ENCODE assay signal across 8 cellular contexts in the genomic region with DNA sequence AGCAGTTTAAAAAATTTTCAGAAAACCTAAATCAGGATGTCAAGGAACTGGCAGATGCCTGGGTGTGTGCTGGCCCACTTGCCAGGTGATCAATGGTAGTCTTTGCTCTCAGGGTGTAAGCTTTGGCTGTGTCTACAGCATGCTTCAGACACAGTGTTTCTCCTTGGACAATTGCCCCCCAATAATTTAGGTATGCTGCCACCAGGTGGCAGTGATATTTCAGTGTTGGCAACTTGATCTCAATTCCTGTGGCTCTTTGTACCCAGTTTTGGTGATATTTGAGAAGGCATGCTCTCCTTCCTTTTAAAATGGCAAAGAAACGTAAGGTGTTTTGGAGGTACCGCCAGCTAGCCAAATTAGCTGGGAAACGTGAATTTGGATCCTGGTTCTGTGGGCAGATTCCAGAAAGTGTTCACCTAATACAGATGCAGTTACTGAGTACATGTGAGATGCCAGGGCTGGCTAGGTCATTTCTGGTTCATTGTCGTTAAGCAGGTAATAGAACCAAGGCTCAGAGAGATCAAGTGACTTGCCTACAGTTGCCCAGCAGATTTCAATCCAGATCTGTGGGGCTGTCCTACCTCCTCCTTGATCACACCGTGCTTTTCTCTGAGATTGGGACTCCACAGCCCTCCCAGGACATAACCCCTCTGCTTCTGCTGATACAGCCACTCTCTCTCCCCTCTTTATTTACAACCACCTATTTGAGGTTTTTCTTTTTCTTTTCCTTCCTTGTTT.
DNase-seq lines count a peak whose midpoint lies in the region; ATAC-seq and TF ChIP-seq lines count a peak whose summit lies in the region.

No MANE protein-coding gene starts in this region.

- peak; percentile 73 for TF ChIP-seq CTCF in CD4-positive, alpha-beta T cell (IDR thresholded peaks at IDR 0.05)
- peak; percentile 70 for TF ChIP-seq CTCF in H9 (conservative IDR thresholded peaks at IDR 0.05)

- no peak overlapping the region for H3T11ph ChIP-seq in H9 (ENCODE audit: low read length)

- H3K27me3 Mint-ChIP-seq in CD4-positive, alpha-beta T cell = no peaks in the 10 kb centered on the region
- H3K27me3 Mint-ChIP-seq in H9 (ENCODE audit: low read depth) = no peaks in the 10 kb centered on the region

- H3K4ac ChIP-seq in H9 (ENCODE audit: low read depth, low read length) = no peak overlapping the region

- no peaks in the 10 kb centered on the region for H4K20me1 ChIP-seq in H9 (ENCODE audit: control insufficient read depth, insufficient read depth, insufficient read length)

- no peak overlapping the region for H2BK120ac ChIP-seq in H9 (ENCODE audit: low read depth, low read length, poor library complexity, severe bottlenecking)

- no peak overlapping the region for H4K8ac ChIP-seq in H9 (replicated peaks; ENCODE audit: insufficient read length, low read depth, low read length)

- peak; percentile 59 for ATAC-seq in CD4-positive, alpha-beta T cell (ENCODE audit: poor library complexity)
- ATAC-seq in HG02852 (IDR thresholded peaks at IDR 0.05; ENCODE audit: unreplicated experiment) = no peak
- ATAC-seq in HG02938 (IDR thresholded peaks at IDR 0.05; ENCODE audit: unreplicated experiment) = no peak

- H2AK5ac ChIP-seq in H9 (ENCODE audit: insufficient read length, low read length) = no peak overlapping the region

- H2BK20ac ChIP-seq in H9 (ENCODE audit: low read depth, low read length, poor library complexity, severe bottlenecking) = no peak overlapping the region

- H3K4me1 ChIP-seq in H9 (ENCODE audit: insufficient read depth, low read length) = no peaks in the 10 kb centered on the region

- no peak overlapping the region for H4K91ac ChIP-seq in H9 (ENCODE audit: insufficient read length, low read depth, low read length)

- no peak overlapping the region for H3K27ac ChIP-seq in CD4-positive, alpha-beta T cell (ENCODE audit: low read depth, low read length)
- H3K27ac ChIP-seq in H9 (ENCODE audit: insufficient read length, low read depth, low read length) = no peak overlapping the region

- POLR2A ChIA-PET in CD4-positive, alpha-beta T cell (lab: Charles Lee) = interaction anchor here (0.8 to 1.0 kb wide), 3 partner anchors 91 to 107 kb away, joined by 3 to 4 read pairs (median 3); no protein-coding TSS in a partner anchor

- no peak overlapping the region for H3K4me3 Mint-ChIP-seq in CD4-positive, alpha-beta T cell
- H3K4me3 Mint-ChIP-seq in H9 = no peak overlapping the region

- no peak overlapping the region for H2BK15ac ChIP-seq in H9 (ENCODE audit: low read depth, low read length)

- no peaks in the 10 kb centered on the region for H3K9me3 Mint-ChIP-seq in CD4-positive, alpha-beta T cell
- no peaks in the 10 kb centered on the region for H3K9me3 Mint-ChIP-seq in H9

- H3K36me3 Mint-ChIP-seq in CD4-positive, alpha-beta T cell (ENCODE audit: low read depth) = peaks cover 19% of the 10 kb centered on the region
- peaks cover 0 to 18% (median 2%) of the 10 kb centered on the region in 3 experiments; a peak in 5 of 7 replicates for H3K36me3 Mint-ChIP-seq in H9 (ENCODE audit: insufficient read depth in 1 of 3, low read depth in 3 of 3)

- H2BK5ac ChIP-seq in H9 (ENCODE audit: insufficient read length, low read length) = no peak overlapping the region

- peak; percentile 32 to 62 (median 50) for DNase-seq in CD4-positive, alpha-beta T cell
- DNase-seq in H9 = no peak
- DNase-seq in OCI-M2 (lab: John Stamatoyannopoulos, UW; ENCODE audit: unreplicated experiment) = peak; percentile 36
- DNase-seq in activated effector memory CD4-positive, alpha-beta T cell treated with Interleukin-2 at 50 U/mL for 16 hours = peak; percentile 44
- peak; percentile 45 for DNase-seq in glomerular visceral epithelial cell (ENCODE audit: extremely low spot score)
- peak in 2 of 3 donors; percentile 44 to 65 for DNase-seq in stimulated activated CD4-positive, alpha-beta T cell treated with anti-CD3 and anti-CD28 coated beads, Interleukin-12 subunit alpha, Interleukin-12 subunit beta, amount 100 ng/mL, for 48 hours (ENCODE audit: low read depth in 2 of 3, low spot score in 1 of 3)

- H3K27me3 ChIP-seq in CD4-positive, alpha-beta T cell (ENCODE audit: control insufficient read depth, insufficient read depth, low read length) = no peaks in the 10 kb centered on the region
- no peaks in the 10 kb centered on the region for H3K27me3 ChIP-seq in H9 (ENCODE audit: insufficient read depth, low read length)

- H3K79me2 ChIP-seq in H9 (ENCODE audit: insufficient read depth, low read length) = no peaks in the 10 kb centered on the region; the same call in 1 of the 2 replicates

- no peaks in the 10 kb centered on the region for H3K23me2 ChIP-seq in H9 (ENCODE audit: insufficient read length, low read depth, low read length, poor library complexity, severe bottlenecking)

- no CpG with 5 or more reads among the region's 5 CpGs for WGBS in H9 (ENCODE audit: extremely low coverage, insufficient read length, low lambda C conversion rate)

- H3K14ac ChIP-seq in H9 (ENCODE audit: insufficient read depth, low read length) = no peak overlapping the region

- no peaks in the 10 kb centered on the region for H3K9me3 ChIP-seq in CD4-positive, alpha-beta T cell (ENCODE audit: control insufficient read depth, low read length)
- H3K9me3 ChIP-seq in H9 (ENCODE audit: control insufficient read depth, low read depth, low read length) = no peaks in the 10 kb centered on the region

- H2AFZ ChIP-seq in H9 (ENCODE audit: low read length) = no peak overlapping the region

- H3K56ac ChIP-seq in H9 (ENCODE audit: insufficient read length, low read depth, low read length) = no peak overlapping the region

- no peak overlapping the region for H3K4me2 ChIP-seq in H9 (ENCODE audit: insufficient read depth, insufficient read length, low read length)

- no peaks in the 10 kb centered on the region for H3K79me1 ChIP-seq in H9 (ENCODE audit: insufficient read depth, low read depth, low read length, poor library complexity, severe bottlenecking)

- no peak overlapping the region for H3K9ac ChIP-seq in H9 (ENCODE audit: extremely low read depth, insufficient read length, low read length)

- H3K27ac Mint-ChIP-seq in CD4-positive, alpha-beta T cell = peak overlapping the region; percentile 43
- H3K27ac Mint-ChIP-seq in H9 = peak overlapping the region in 2 of 3 experiments; percentile 5 to 70; a peak in 3 of 7 replicates

- H3K18ac ChIP-seq in H9 (ENCODE audit: insufficient read length, low read depth, low read length) = no peak overlapping the region

- no peak overlapping the region for H4K5ac ChIP-seq in H9 (ENCODE audit: insufficient read length, low read depth, low read length)

- H3K4me1 Mint-ChIP-seq in CD4-positive, alpha-beta T cell (ENCODE audit: low read depth) = peaks cover 13% of the 10 kb centered on the region
- peaks cover 6 to 11% of the 10 kb centered on the region in 2 experiments for H3K4me1 Mint-ChIP-seq in H9

- CTCF ChIA-PET in CD4-positive, alpha-beta T cell (lab: Charles Lee) = interaction anchor here (0.8 to 1.9 kb wide), 12 partner anchors 8 to 219 kb away, joined by 3 to 6 read pairs (median 4); no protein-coding TSS in a partner anchor

- intact Hi-C loops in CD4-positive, alpha-beta T cell (cut with DNase I, micrococcal nuclease) = loop anchor here (1.0 to 10.0 kb wide), 6 partner anchors 39 to 609 kb away; no protein-coding TSS in a partner anchor

- H3K23ac ChIP-seq in H9 (ENCODE audit: insufficient read length, low read depth, low read length) = no peak overlapping the region

- H2BK12ac ChIP-seq in H9 (ENCODE audit: insufficient read length, low read depth, low read length) = no peak overlapping the region
